In the genomic region with DNA sequence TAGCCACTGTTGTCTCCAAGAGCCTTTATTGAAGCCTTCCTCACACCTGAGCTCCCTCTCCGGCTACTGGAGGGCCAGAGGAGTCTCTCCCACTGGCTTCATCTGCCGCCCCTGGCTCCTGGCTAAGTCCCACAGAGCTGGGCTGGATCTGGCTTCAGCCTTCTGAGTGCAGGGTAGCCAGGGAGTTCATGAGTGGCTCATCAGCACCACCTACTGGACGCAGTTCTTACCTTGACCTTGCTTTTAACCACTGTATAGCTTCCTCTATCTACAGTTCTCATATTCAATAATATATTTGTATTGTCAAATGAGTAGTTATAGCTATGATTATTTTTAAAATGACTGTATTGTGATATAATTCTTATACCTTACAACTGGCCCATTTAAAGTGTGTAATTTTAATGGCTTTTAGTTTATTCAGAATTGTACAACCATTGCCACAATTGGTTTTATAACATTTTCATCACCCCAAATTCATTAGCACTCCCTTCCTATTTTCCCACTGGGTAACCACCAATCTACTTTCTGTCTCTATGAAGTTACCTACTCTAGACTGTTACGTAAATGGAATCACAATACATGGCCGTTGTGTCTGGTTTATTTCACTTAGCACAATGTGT, we compare ENCODE assay signal across 8 cellular contexts.
A peak's percentile ranks its signal among the peaks of the same experiment; 100 is the strongest.
DNase-seq lines count a peak whose midpoint lies in the region; ATAC-seq and TF ChIP-seq lines count a peak whose summit lies in the region.

No MANE protein-coding gene starts in this region.

- ATAC-seq in HG03432 (IDR thresholded peaks at IDR 0.05; ENCODE audit: unreplicated experiment) = peak; percentile 99

- DNase-seq in C1 segment of cervical spinal cord (lab: John Stamatoyannopoulos, UW) = peak in 11 of 14 donors; percentile 8 to 81 (median 60)
- DNase-seq in GM19240 (ENCODE audit: insufficient read length, low spot score) = peak; percentile 90
- peak; percentile 88 for DNase-seq in NCI-H510A (lab: John Stamatoyannopoulos, UW)
- peak; percentile 55 to 71 for DNase-seq in activated CD4-positive, alpha-beta T cell treated with anti-CD3 and anti-CD28 coated beads for 24 hours (ENCODE audit: low read depth in 2 of 2)
- peak; percentile 93 for DNase-seq in choroid plexus epithelial cell (ENCODE audit: low read depth)
- peak; percentile 94 for DNase-seq in left kidney (ENCODE audit: low read depth, low spot score)
- peak; percentile 67 to 73 for DNase-seq in stimulated activated CD4-positive, alpha-beta T cell treated with anti-CD3 and anti-CD28 coated beads, Interleukin-4, amount 100 ng/mL, for 48 hours (ENCODE audit: low read depth in 2 of 2)

- H3K4me3 ChIP-seq in choroid plexus epithelial cell (ENCODE audit: low read depth, low read length) = no peak overlapping the region

- TF ChIP-seq CTCF in choroid plexus epithelial cell (conservative IDR thresholded peaks at IDR 0.05; ENCODE audit: low read depth, low read length) = peak; percentile 90
